Comparison of ENCODE assay signal across 23 cellular contexts in genomic region chr20:18414140-18414539, GRCh38.
"Had no signal": no experiment of that assay in that cellular context is flagged by ENCODE, and none has a peak within 500 bp of the region (broad histone marks: within the 10 kb centered on the region; RNA-seq: fewer than 3 reads in every experiment).

No MANE protein-coding gene starts in this region.

- H3K27me3 ChIP-seq: adrenal gland, esophagus squamous epithelium, heart right ventricle, ovary, right lobe of liver, transverse colon, uterus had no signal

- H3K4me1 ChIP-seq: esophagus squamous epithelium, lower lobe of right lung, uterus had no signal

- H3K4me3 Mint-ChIP-seq: activated CD4-positive, alpha-beta T cell treated with anti-CD3 and anti-CD28 coated beads, Interleukin-2, amount 10 ng/mL, durations not matched to agents 7 days and 5 days; activated naive CD4-positive, alpha-beta T cell treated with anti-CD3 and anti-CD28 coated beads, Interleukin-2, amount 50 U/mL, for 24 hours; activated T-cell treated with anti-CD3 and anti-CD28 coated beads, Interleukin-2, amount 50 U/mL, for 72 hours; effector memory CD8-positive, alpha-beta T cell; naive B cell; stimulated activated naive CD8-positive, alpha-beta T cell treated with anti-CD3 and anti-CD28 coated beads, Interleukin-15, Interleukin-2, amounts not matched to agents 100 ng/mL and 50 ng/mL, for 24 hours; T-cell had no signal

- ATAC-seq: effector memory CD8-positive, alpha-beta T cell; heart right ventricle; left cardiac atrium; lower lobe of right lung had no signal

- DNase-seq: activated CD4-positive, alpha-beta T cell treated with anti-CD3 and anti-CD28 coated beads, Interleukin-2, amount 10 ng/mL, durations not matched to agents 7 days and 5 days; activated CD4-positive, CD25-positive, alpha-beta regulatory T cell; activated CD8-positive, alpha-beta memory T cell treated with anti-CD3 and anti-CD28 coated beads, Interleukin-2, amount 50 U/mL, for 4 hours; activated gamma-delta T cell; activated T-cell treated with anti-CD3 and anti-CD28 coated beads, Interleukin-2, amount 50 U/mL, for 72 hours; adrenal gland; effector memory CD8-positive, alpha-beta T cell; esophagus squamous epithelium; heart right ventricle; left cardiac atrium; lower lobe of right lung; midbrain; naive B cell; ovary; right lobe of liver; small intestine; stimulated activated CD4-positive, alpha-beta T cell treated with anti-CD3 and anti-CD28 coated beads, Interleukin-15, amount 100 ng/mL, for 24 hours; stimulated activated CD4-positive, alpha-beta T cell treated with anti-CD3 and anti-CD28 coated beads, Interleukin-2, amount 100 ng/mL, for 48 hours; T-cell; transverse colon; uterus had no signal

- H3K9me3 ChIP-seq: adrenal gland, esophagus squamous epithelium, heart right ventricle, lower lobe of right lung, ovary, right lobe of liver, transverse colon, uterus had no signal

- H3K9me3 Mint-ChIP-seq: activated CD4-positive, alpha-beta T cell treated with anti-CD3 and anti-CD28 coated beads, Interleukin-2, amount 10 ng/mL, durations not matched to agents 7 days and 5 days; activated naive CD4-positive, alpha-beta T cell treated with anti-CD3 and anti-CD28 coated beads, Interleukin-2, amount 50 U/mL, for 24 hours; activated T-cell treated with anti-CD3 and anti-CD28 coated beads, Interleukin-2, amount 50 U/mL, for 72 hours; effector memory CD8-positive, alpha-beta T cell; naive B cell; stimulated activated naive CD8-positive, alpha-beta T cell treated with anti-CD3 and anti-CD28 coated beads, Interleukin-15, Interleukin-2, amounts not matched to agents 100 ng/mL and 50 ng/mL, for 24 hours; T-cell had no signal

- H3K27ac ChIP-seq: adrenal gland, esophagus squamous epithelium, heart right ventricle, lower lobe of right lung, ovary, right lobe of liver, transverse colon, uterus had no signal

- H3K27me3 Mint-ChIP-seq: activated CD4-positive, alpha-beta T cell treated with anti-CD3 and anti-CD28 coated beads, Interleukin-2, amount 10 ng/mL, durations not matched to agents 7 days and 5 days; activated naive CD4-positive, alpha-beta T cell treated with anti-CD3 and anti-CD28 coated beads, Interleukin-2, amount 50 U/mL, for 24 hours; effector memory CD8-positive, alpha-beta T cell; naive B cell; stimulated activated naive CD8-positive, alpha-beta T cell treated with anti-CD3 and anti-CD28 coated beads, Interleukin-15, Interleukin-2, amounts not matched to agents 100 ng/mL and 50 ng/mL, for 24 hours; T-cell had no signal

- H3K36me3 ChIP-seq: adrenal gland, esophagus squamous epithelium, heart right ventricle, lower lobe of right lung, ovary, right lobe of liver, transverse colon, uterus had no signal

- H3K36me3 Mint-ChIP-seq: activated naive CD4-positive, alpha-beta T cell treated with anti-CD3 and anti-CD28 coated beads, Interleukin-2, amount 50 U/mL, for 24 hours; naive B cell; T-cell had no signal

- H3K4me3 ChIP-seq: adrenal gland, esophagus squamous epithelium, heart right ventricle, lower lobe of right lung, ovary, right lobe of liver, transverse colon, uterus had no signal

- H3K27ac Mint-ChIP-seq: activated CD4-positive, alpha-beta T cell treated with anti-CD3 and anti-CD28 coated beads, Interleukin-2, amount 10 ng/mL, durations not matched to agents 7 days and 5 days; activated naive CD4-positive, alpha-beta T cell treated with anti-CD3 and anti-CD28 coated beads, Interleukin-2, amount 50 U/mL, for 24 hours; activated T-cell treated with anti-CD3 and anti-CD28 coated beads, Interleukin-2, amount 50 U/mL, for 72 hours; stimulated activated naive CD8-positive, alpha-beta T cell treated with anti-CD3 and anti-CD28 coated beads, Interleukin-15, Interleukin-2, amounts not matched to agents 100 ng/mL and 50 ng/mL, for 24 hours; T-cell had no signal
